ENCODE assay signal across 25 cellular contexts in the genomic region with DNA sequence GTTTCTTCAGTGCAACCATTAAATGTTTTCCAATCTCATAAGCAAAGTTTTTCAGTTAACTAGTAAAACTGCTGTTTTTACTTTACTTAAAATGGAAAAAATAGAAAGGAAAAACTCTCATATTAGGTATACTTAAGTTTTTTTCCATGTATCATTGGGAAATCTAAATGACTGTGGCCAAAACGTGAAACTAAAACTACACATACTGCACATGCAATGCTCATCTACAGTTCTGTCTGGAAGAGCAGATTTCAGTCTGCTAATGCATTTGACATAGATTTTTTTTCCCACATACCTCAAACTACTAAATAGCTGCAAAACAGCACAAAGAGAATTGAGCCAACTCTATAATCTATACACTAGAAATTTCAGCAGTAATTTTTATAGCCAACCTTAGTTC.
DNase-seq lines count a peak whose midpoint lies in the region; ATAC-seq and TF ChIP-seq lines count a peak whose summit lies in the region.
"Had no signal": no experiment of that assay in that cellular context is flagged by ENCODE, and none has a peak within 500 bp of the region (broad histone marks: within the 10 kb centered on the region; RNA-seq: fewer than 3 reads in every experiment).

No MANE protein-coding gene starts in this region.

- H3K9ac ChIP-seq in mammary epithelial cell (ENCODE audit: insufficient read depth, low read length): no peak overlapping the region

- no peaks in the 10 kb centered on the region for H4K20me1 ChIP-seq in mammary epithelial cell (ENCODE audit: insufficient read depth, low read length)

- TF ChIP-seq CTCF in MCF 10A (IDR thresholded peaks at IDR 0.05; ENCODE audit: unreplicated experiment) (no peak), mammary epithelial cell (conservative IDR thresholded peaks at IDR 0.05 in 1 of 2, IDR thresholded peaks at IDR 0.05 in 1 of 2; ENCODE audit: extremely low read depth in 1 of 2, insufficient read depth in 1 of 2, low read depth in 1 of 2, low read length in 2 of 2) (no peak), fibroblast of pulmonary artery (IDR thresholded peaks at IDR 0.05; ENCODE audit: low read length, missing control alignments) (no peak)

- H3K27ac ChIP-seq in mammary epithelial cell (ENCODE audit: insufficient read depth, low read depth, low read length): no peak overlapping the region
- H3K27ac ChIP-seq: epithelial cell of prostate, SJSA1 had no signal

- no peak overlapping the region for H3K4me2 ChIP-seq in mammary epithelial cell (ENCODE audit: insufficient read depth, low read depth, low read length)

- no peaks in the 10 kb centered on the region for H3K79me2 ChIP-seq in mammary epithelial cell (ENCODE audit: insufficient read depth, low read length)

- H3K4me3 ChIP-seq in mammary epithelial cell (replicated peaks in 1 of 3; ENCODE audit: insufficient read depth in 1 of 3, low read depth in 2 of 3, low read length in 3 of 3) (no peak overlapping the region), fibroblast of pulmonary artery (replicated peaks; ENCODE audit: low read depth, low read length) (no peak overlapping the region)
- H3K4me3 ChIP-seq: K562, left ventricle myocardium inferior, SJSA1 had no signal

- no peaks in the 10 kb centered on the region for H3K4me1 ChIP-seq in mammary epithelial cell (ENCODE audit: insufficient read depth, low read length)
- H3K4me1 ChIP-seq: BE2C had no signal

- WGBS in mammary epithelial cell (ENCODE audit: low coverage, missing lambda C conversion rate): 56% methylated on average over 1 of the region's 1 CpG

- no peaks in the 10 kb centered on the region for H3K36me3 Mint-ChIP-seq in MCF 10A (ENCODE audit: insufficient read depth, unreplicated experiment)
- H3K36me3 Mint-ChIP-seq in activated naive CD8-positive, alpha-beta T cell treated with anti-CD3 and anti-CD28 coated beads, Interleukin-2, amount 50 U/mL, for 24 hours (ENCODE audit: low read depth): no peaks in the 10 kb centered on the region
- H3K36me3 Mint-ChIP-seq in stimulated activated naive CD8-positive, alpha-beta T cell treated with anti-CD3 and anti-CD28 coated beads, Interleukin-15, Interleukin-2, amounts not matched to agents 100 ng/mL and 50 ng/mL, for 24 hours (ENCODE audit: low read depth): no peaks in the 10 kb centered on the region
- H3K36me3 Mint-ChIP-seq in T-helper 2 cell treated with Interferon-gamma antibody and Interleukin-4, amounts not matched to agents 5 μg/mL and 100 μg/mL, for 36 hours (ENCODE audit: low read depth): no peaks in the 10 kb centered on the region
- H3K36me3 Mint-ChIP-seq: activated CD4-positive, alpha-beta memory T cell treated with anti-CD3 and anti-CD28 coated beads for 36 hours; brain; naive B cell had no signal

- H3K36me3 ChIP-seq in mammary epithelial cell (ENCODE audit: insufficient read depth, low read length): no peaks in the 10 kb centered on the region
- H3K36me3 ChIP-seq: BE2C, left ventricle myocardium inferior had no signal

- peak; percentile 46 for ATAC-seq in activated naive CD8-positive, alpha-beta T cell treated with anti-CD3 and anti-CD28 coated beads, Interleukin-2, amount 50 U/mL, for 24 hours
- ATAC-seq in HG02610 (IDR thresholded peaks at IDR 0.05; ENCODE audit: unreplicated experiment): no peak
- ATAC-seq: activated CD4-positive, CD25-positive, alpha-beta regulatory T cell treated with anti-CD3 and anti-CD28 coated beads, Interleukin-2, amount 50 U/mL, for 24 hours; activated T-helper 17 cell treated with anti-CD3 and anti-CD28 coated beads, Interleukin-2, amount 50 U/mL, for 72 hours; K562 had no signal

- DNase-seq in MCF 10A (ENCODE audit: unreplicated experiment): no peak
- no peak for DNase-seq in mammary epithelial cell
- no peak for DNase-seq in activated naive CD8-positive, alpha-beta T cell treated with anti-CD3 and anti-CD28 coated beads, Interleukin-2, amount 50 U/mL, for 24 hours
- DNase-seq in fibroblast of pulmonary artery (ENCODE audit: low read depth): peak; percentile 34
- DNase-seq in putamen (ENCODE audit: low spot score): no peak
- no peak for DNase-seq in T-helper 2 cell treated with Interferon-gamma antibody and Interleukin-4, amounts not matched to agents 5 μg/mL and 100 μg/mL, for 36 hours (ENCODE audit: low spot score)
- DNase-seq: activated CD4-positive, alpha-beta memory T cell treated with anti-CD3 and anti-CD28 coated beads for 36 hours; activated CD8-positive, alpha-beta memory T cell treated with anti-CD3 and anti-CD28 coated beads, Interleukin-2, amount 50 U/mL, for 4 hours; BE2C; H9; left ventricle myocardium inferior; MM.1S; naive B cell; NCI-H1417; NCI-H2081; NCI-H226; trophoblast cell had no signal

- H3K27me3 ChIP-seq in mammary epithelial cell (ENCODE audit: insufficient read depth, low read length): no peaks in the 10 kb centered on the region
- H3K27me3 ChIP-seq: BE2C, SJSA1 had no signal

- H3K27ac Mint-ChIP-seq in MCF 10A (ENCODE audit: low read depth, unreplicated experiment): peak overlapping the region; percentile 31
- peak overlapping the region; percentile 80 for H3K27ac Mint-ChIP-seq in activated naive CD8-positive, alpha-beta T cell treated with anti-CD3 and anti-CD28 coated beads, Interleukin-2, amount 50 U/mL, for 24 hours
- H3K27ac Mint-ChIP-seq in stimulated activated naive CD8-positive, alpha-beta T cell treated with anti-CD3 and anti-CD28 coated beads, Interleukin-15, Interleukin-2, amounts not matched to agents 100 ng/mL and 50 ng/mL, for 24 hours: peak overlapping the region; percentile 69
- no peak overlapping the region for H3K27ac Mint-ChIP-seq in T-helper 2 cell treated with Interferon-gamma antibody and Interleukin-4, amounts not matched to agents 5 μg/mL and 100 μg/mL, for 36 hours
- H3K27ac Mint-ChIP-seq: activated CD4-positive, alpha-beta memory T cell treated with anti-CD3 and anti-CD28 coated beads for 36 hours; activated T-helper 17 cell treated with anti-CD3 and anti-CD28 coated beads, Interleukin-2, amount 50 U/mL, for 72 hours; naive B cell had no signal

- H3K4me1 Mint-ChIP-seq in MCF 10A (ENCODE audit: insufficient read depth, unreplicated experiment): no peaks in the 10 kb centered on the region
- H3K4me1 Mint-ChIP-seq in activated naive CD8-positive, alpha-beta T cell treated with anti-CD3 and anti-CD28 coated beads, Interleukin-2, amount 50 U/mL, for 24 hours: peaks cover 26% of the 10 kb centered on the region
- H3K4me1 Mint-ChIP-seq in stimulated activated naive CD8-positive, alpha-beta T cell treated with anti-CD3 and anti-CD28 coated beads, Interleukin-15, Interleukin-2, amounts not matched to agents 100 ng/mL and 50 ng/mL, for 24 hours (ENCODE audit: low read depth): peaks cover 27% of the 10 kb centered on the region
- H3K4me1 Mint-ChIP-seq in T-helper 2 cell treated with Interferon-gamma antibody and Interleukin-4, amounts not matched to agents 5 μg/mL and 100 μg/mL, for 36 hours (ENCODE audit: low read depth): no peaks in the 10 kb centered on the region
- H3K4me1 Mint-ChIP-seq: activated T-helper 17 cell treated with anti-CD3 and anti-CD28 coated beads, Interleukin-2, amount 50 U/mL, for 72 hours; naive B cell had no signal

- dilution Hi-C loops in mammary epithelial cell (cut with HindIII; ENCODE audit: low sequenced_read_pairs): no loop called here

- in situ Hi-C loops in mammary epithelial cell (cut with MboI; ENCODE audit: low sequenced_read_pairs in 2 of 2): no loop called here

- no peaks in the 10 kb centered on the region for H3K9me3 ChIP-seq in mammary epithelial cell (replicated peaks; ENCODE audit: insufficient read depth, low read length)
- H3K9me3 ChIP-seq: BE2C, left ventricle myocardium inferior, SJSA1 had no signal

- no peaks in the 10 kb centered on the region for H3K9me3 Mint-ChIP-seq in MCF 10A (ENCODE audit: unreplicated experiment)
- H3K9me3 Mint-ChIP-seq in activated naive CD8-positive, alpha-beta T cell treated with anti-CD3 and anti-CD28 coated beads, Interleukin-2, amount 50 U/mL, for 24 hours: no peaks in the 10 kb centered on the region
- no peaks in the 10 kb centered on the region for H3K9me3 Mint-ChIP-seq in stimulated activated naive CD8-positive, alpha-beta T cell treated with anti-CD3 and anti-CD28 coated beads, Interleukin-15, Interleukin-2, amounts not matched to agents 100 ng/mL and 50 ng/mL, for 24 hours
- H3K9me3 Mint-ChIP-seq in T-helper 2 cell treated with Interferon-gamma antibody and Interleukin-4, amounts not matched to agents 5 μg/mL and 100 μg/mL, for 36 hours: no peaks in the 10 kb centered on the region
- H3K9me3 Mint-ChIP-seq: activated CD4-positive, alpha-beta memory T cell treated with anti-CD3 and anti-CD28 coated beads for 36 hours; activated T-helper 17 cell treated with anti-CD3 and anti-CD28 coated beads, Interleukin-2, amount 50 U/mL, for 72 hours; brain; H9; naive B cell had no signal

- CTCF ChIA-PET in MCF 10A (lab: Yijun Ruan, JAX) (interaction anchor here (0.7 to 5.1 kb wide), 5 partner anchors 23 to 295 kb away, joined by 3 to 51 read pairs (median 21); no protein-coding TSS in a partner anchor), mammary epithelial cell (lab: Charles Lee; ENCODE audit: low non-redundant PET) (no interaction called here)

- no peaks in the 10 kb centered on the region for H3K27me3 Mint-ChIP-seq in MCF 10A (ENCODE audit: insufficient read depth, unreplicated experiment)
- peaks cover 9% of the 10 kb centered on the region for H3K27me3 Mint-ChIP-seq in activated naive CD8-positive, alpha-beta T cell treated with anti-CD3 and anti-CD28 coated beads, Interleukin-2, amount 50 U/mL, for 24 hours
- H3K27me3 Mint-ChIP-seq in stimulated activated naive CD8-positive, alpha-beta T cell treated with anti-CD3 and anti-CD28 coated beads, Interleukin-15, Interleukin-2, amounts not matched to agents 100 ng/mL and 50 ng/mL, for 24 hours: no peaks in the 10 kb centered on the region
- H3K27me3 Mint-ChIP-seq in T-helper 2 cell treated with Interferon-gamma antibody and Interleukin-4, amounts not matched to agents 5 μg/mL and 100 μg/mL, for 36 hours (ENCODE audit: low read depth): no peaks in the 10 kb centered on the region
- H3K27me3 Mint-ChIP-seq: activated CD4-positive, alpha-beta memory T cell treated with anti-CD3 and anti-CD28 coated beads for 36 hours; activated T-helper 17 cell treated with anti-CD3 and anti-CD28 coated beads, Interleukin-2, amount 50 U/mL, for 72 hours; brain had no signal

- BruUV-seq in MCF 10A (replicated peaks; lab: Mats Ljungman, UMichigan) (no TSS peak), mammary epithelial cell (replicated peaks; lab: Mats Ljungman, UMichigan) (no TSS peak)

- POLR2A ChIA-PET in MCF 10A (lab: Yijun Ruan, JAX): interaction anchor here (1.1 to 2.1 kb wide), 2 partner anchors 93 to 171 kb away, joined by 4 to 7 read pairs; no protein-coding TSS in a partner anchor

- intact Hi-C loops in MCF 10A (cut with micrococcal nuclease): no loop called here
- intact Hi-C loops in mammary epithelial cell (cut with micrococcal nuclease): no loop called here

- H3K4me3 Mint-ChIP-seq in MCF 10A (ENCODE audit: unreplicated experiment): no peak overlapping the region
- H3K4me3 Mint-ChIP-seq in activated naive CD8-positive, alpha-beta T cell treated with anti-CD3 and anti-CD28 coated beads, Interleukin-2, amount 50 U/mL, for 24 hours: no peak overlapping the region
- H3K4me3 Mint-ChIP-seq in stimulated activated naive CD8-positive, alpha-beta T cell treated with anti-CD3 and anti-CD28 coated beads, Interleukin-15, Interleukin-2, amounts not matched to agents 100 ng/mL and 50 ng/mL, for 24 hours: peak overlapping the region; percentile 8
- no peak overlapping the region for H3K4me3 Mint-ChIP-seq in T-helper 2 cell treated with Interferon-gamma antibody and Interleukin-4, amounts not matched to agents 5 μg/mL and 100 μg/mL, for 36 hours
- H3K4me3 Mint-ChIP-seq: activated CD4-positive, alpha-beta memory T cell treated with anti-CD3 and anti-CD28 coated beads for 36 hours; activated T-helper 17 cell treated with anti-CD3 and anti-CD28 coated beads, Interleukin-2, amount 50 U/mL, for 72 hours; H9; naive B cell had no signal

- no peak overlapping the region for H2AFZ ChIP-seq in mammary epithelial cell (ENCODE audit: low read depth, low read length)
